8 cellular contexts compared by ENCODE assay signal in genomic region chr7:38796636-38797501, GRCh38.
DNase-seq lines count a peak whose midpoint lies in the region; ATAC-seq and TF ChIP-seq lines count a peak whose summit lies in the region.

No MANE protein-coding gene starts in this region.

- ATAC-seq in GM18909 (IDR thresholded peaks at IDR 0.05; ENCODE audit: poor library complexity, unreplicated experiment) (no peak), GM18907 (IDR thresholded peaks at IDR 0.05; ENCODE audit: unreplicated experiment) (no peak)

- no peak overlapping the region for H3K27ac Mint-ChIP-seq in Caco-2 (ENCODE audit: unreplicated experiment)
- no peak overlapping the region; the same call in 1 of the 2 replicates for H3K27ac Mint-ChIP-seq in HFFc6
- H3K27ac Mint-ChIP-seq in activated T-cell treated with anti-CD3 and anti-CD28 coated beads, Interleukin-2, amount 50 U/mL, for 24 hours, result no peak overlapping the region
- no peak overlapping the region for H3K27ac Mint-ChIP-seq in progenitor cell of endocrine pancreas

- DNase-seq in Caco-2 (peak in 1 of 2 experiments; percentile 68), HFFc6 (peak; percentile 52), NCI-H82 treated with DMSO at 0.1 percent for 48 hours (lab: John Stamatoyannopoulos, UW; ENCODE audit: unreplicated experiment) (peak; percentile 18), fibroblast of villous mesenchyme (ENCODE audit: low read depth) (peak; percentile 68), progenitor cell of endocrine pancreas (ENCODE audit: low spot score, unreplicated experiment) (peak; percentile 40)
- peak; percentile 35 for DNase-seq in activated T-cell treated with anti-CD3 and anti-CD28 coated beads, Interleukin-2, amount 50 U/mL, for 24 hours

- TF ChIP-seq CTCF in Caco-2 (IDR thresholded peaks at IDR 0.05; ENCODE audit: insufficient read depth in 1 of 2, low read depth in 1 of 2, low read length in 1 of 2, severe bottlenecking in 1 of 2, unreplicated experiment in 1 of 2) (peak; percentile 69 to 84), HFFc6 (IDR thresholded peaks at IDR 0.05) (peak; percentile 94), fibroblast of villous mesenchyme (IDR thresholded peaks at IDR 0.05; ENCODE audit: insufficient read depth, low read depth, low read length) (peak; percentile 70), progenitor cell of endocrine pancreas (IDR thresholded peaks at IDR 0.05; ENCODE audit: unreplicated experiment) (peak; percentile 94)

- H3K4me3 Mint-ChIP-seq in Caco-2 (ENCODE audit: unreplicated experiment) (no peak overlapping the region), HFFc6 (no peak overlapping the region), progenitor cell of endocrine pancreas (ENCODE audit: low read depth) (no peak overlapping the region)
- no peak overlapping the region for H3K4me3 Mint-ChIP-seq in activated T-cell treated with anti-CD3 and anti-CD28 coated beads, Interleukin-2, amount 50 U/mL, for 24 hours

- no peaks in the 10 kb centered on the region for H3K4me1 ChIP-seq in Caco-2

- H3K36me3 Mint-ChIP-seq in Caco-2 (ENCODE audit: insufficient read depth, unreplicated experiment), result peaks cover 12% of the 10 kb centered on the region
- H3K36me3 Mint-ChIP-seq in HFFc6 (ENCODE audit: low read depth), result no peaks in the 10 kb centered on the region
- peaks cover 43% of the 10 kb centered on the region for H3K36me3 Mint-ChIP-seq in activated T-cell treated with anti-CD3 and anti-CD28 coated beads, Interleukin-2, amount 50 U/mL, for 24 hours (ENCODE audit: low read depth)
- peaks cover 4% of the 10 kb centered on the region for H3K36me3 Mint-ChIP-seq in progenitor cell of endocrine pancreas (ENCODE audit: insufficient read depth)

- intact Hi-C loops in Caco-2 (cut with micrococcal nuclease; ENCODE audit: unreplicated experiment), result loop anchor here (1.0 to 10.0 kb wide), 6 partner anchors 84 to 723 kb away; partner anchors contain the start of gene VPS41

- BruUV-seq in Caco-2 (replicated peaks; lab: Mats Ljungman, UMichigan), result no TSS peak

- H3K4me1 Mint-ChIP-seq in Caco-2 (ENCODE audit: low read depth, unreplicated experiment), result no peaks in the 10 kb centered on the region
- peaks cover 5% of the 10 kb centered on the region for H3K4me1 Mint-ChIP-seq in HFFc6 (ENCODE audit: low read depth)
- no peaks in the 10 kb centered on the region for H3K4me1 Mint-ChIP-seq in activated T-cell treated with anti-CD3 and anti-CD28 coated beads, Interleukin-2, amount 50 U/mL, for 24 hours (ENCODE audit: low read depth)
- H3K4me1 Mint-ChIP-seq in progenitor cell of endocrine pancreas (ENCODE audit: low read depth), result no peaks in the 10 kb centered on the region

- H3K9me3 ChIP-seq in Caco-2, result no peaks in the 10 kb centered on the region

- POLR2A ChIA-PET in Caco-2 (lab: Charles Lee), result no interaction called here

- H3K27me3 Mint-ChIP-seq in Caco-2 (ENCODE audit: insufficient read depth, unreplicated experiment), result no peaks in the 10 kb centered on the region
- H3K27me3 Mint-ChIP-seq in HFFc6 (ENCODE audit: insufficient read depth), result no peaks in the 10 kb centered on the region
- H3K27me3 Mint-ChIP-seq in activated T-cell treated with anti-CD3 and anti-CD28 coated beads, Interleukin-2, amount 50 U/mL, for 24 hours, result no peaks in the 10 kb centered on the region
- no peaks in the 10 kb centered on the region for H3K27me3 Mint-ChIP-seq in progenitor cell of endocrine pancreas

- H3K9me3 Mint-ChIP-seq in Caco-2 (ENCODE audit: unreplicated experiment), result no peaks in the 10 kb centered on the region
- no peaks in the 10 kb centered on the region for H3K9me3 Mint-ChIP-seq in HFFc6
- no peaks in the 10 kb centered on the region for H3K9me3 Mint-ChIP-seq in activated T-cell treated with anti-CD3 and anti-CD28 coated beads, Interleukin-2, amount 50 U/mL, for 24 hours
- H3K9me3 Mint-ChIP-seq in progenitor cell of endocrine pancreas (ENCODE audit: low read depth), result no peaks in the 10 kb centered on the region

- H3K4me3 ChIP-seq in Caco-2 (ENCODE audit: low read depth, low read length) (no peak overlapping the region), fibroblast of villous mesenchyme (ENCODE audit: low read depth, low read length) (no peak overlapping the region)

- no peaks in the 10 kb centered on the region for H3K36me3 ChIP-seq in Caco-2 (ENCODE audit: control insufficient read depth, insufficient read depth, low read length)

- no peaks in the 10 kb centered on the region for H3K27me3 ChIP-seq in Caco-2 (replicated peaks; ENCODE audit: control insufficient read depth, insufficient read depth, low read length)

- CTCF ChIA-PET in Caco-2 (lab: Charles Lee), result no interaction called here
